In genomic region chr4:18069806-18070205, GRCh38 we compare ENCODE assay signal across 8 cellular contexts.
"Had no signal": no experiment of that assay in that cellular context is flagged by ENCODE, and none has a peak within 500 bp of the region (broad histone marks: within the 10 kb centered on the region; RNA-seq: fewer than 3 reads in every experiment).

No MANE protein-coding gene starts in this region.

- H3K4me3 ChIP-seq: GM12878 had no signal

- FAIRE-seq: G401.6, GM12878, GM12891, GM12892, GM18507, GM19239 had no signal

- DNase-seq: GDM1, GF-D8 had no signal

- ATAC-seq: GM12878 had no signal
